Comparison of ENCODE assay signal across 1 cellular context in genomic region chr16:15792563-15792971, GRCh38.
TF ChIP-seq lines count a peak whose summit lies in the region.

No MANE protein-coding gene starts in this region.

TF ChIP-seq in SK-N-SH treated with all-trans-retinoic acid at 6 μM for 48 hours, 23 proteins besides CTCF, POLR2A, EP300 and RAD21 (continued from another document):
- no peak for TF ChIP-seq TSHZ2 (CRISPR knock-in tag; IDR thresholded peaks at IDR 0.05)
- no peak for TF ChIP-seq RARB (CRISPR knock-in tag; IDR thresholded peaks at IDR 0.05)
- no peak for TF ChIP-seq CSDC2 (CRISPR knock-in tag; IDR thresholded peaks at IDR 0.05)
- TF ChIP-seq ARNTL (CRISPR knock-in tag; IDR thresholded peaks at IDR 0.05; ENCODE audit: borderline replicate concordance, low read depth), result no peak
- no peak for TF ChIP-seq PATZ1 (CRISPR knock-in tag; IDR thresholded peaks at IDR 0.05; ENCODE audit: borderline replicate concordance)
- TF ChIP-seq GLIS3 (CRISPR knock-in tag; IDR thresholded peaks at IDR 0.05), result no peak
- no peak for TF ChIP-seq PPARA (CRISPR knock-in tag; IDR thresholded peaks at IDR 0.05; ENCODE audit: borderline replicate concordance)
